In genomic region chr17:38705803-38706624, GRCh38 we compare ENCODE assay signal across 8 cellular contexts. TPM values are rescaled to one million over a fixed set of nuclear protein-coding genes. Genes with fewer than 3 reads are reported as not detected.
DNase-seq lines count a peak whose midpoint lies in the region; ATAC-seq and TF ChIP-seq lines count a peak whose summit lies in the region.

No MANE protein-coding gene starts in this region.

- H3K36me3 ChIP-seq in kidney epithelial cell (ENCODE audit: control insufficient read depth, insufficient read depth, low read length): peaks cover 4% of the 10 kb centered on the region

- H3K27me3 ChIP-seq in HL-60 (ENCODE audit: insufficient read depth, poor library complexity, severe bottlenecking) (no peaks in the 10 kb centered on the region), kidney epithelial cell (ENCODE audit: control insufficient read depth, insufficient read depth, low read length) (no peaks in the 10 kb centered on the region)

- DNase-seq in AG08396 (ENCODE audit: low spot score): peak; percentile 45
- no peak for DNase-seq in HL-60 (ENCODE audit: low read depth in 1 of 2, low spot score in 1 of 2)
- DNase-seq in central memory CD4-positive, alpha-beta T cell: peak; percentile 7
- no peak for DNase-seq in kidney epithelial cell (ENCODE audit: low read depth)
- peak; percentile 57 to 58 for DNase-seq in stimulated activated CD4-positive, alpha-beta T cell treated with anti-CD3 and anti-CD28 coated beads, Interleukin-4, amount 100 ng/mL, for 4 hours

- H3K27ac ChIP-seq in HL-60 (replicated peaks): peak overlapping the region; percentile 47

- ATAC-seq in SK-N-SH treated with all-trans-retinoic acid at 6 μM for 48 hours (peak; percentile 20), HG03439 (IDR thresholded peaks at IDR 0.05; ENCODE audit: unreplicated experiment) (no peak), GM19328 (IDR thresholded peaks at IDR 0.05; ENCODE audit: unreplicated experiment) (no peak)

- H3K4me3 ChIP-seq in HL-60 (replicated peaks; ENCODE audit: insufficient read depth, low read length): peak overlapping the region; percentile 48
- H3K4me3 ChIP-seq in kidney epithelial cell (ENCODE audit: low read depth, low read length): peak overlapping the region; percentile 45

- TF ChIP-seq CTCF in HL-60 (IDR thresholded peaks at IDR 0.05; ENCODE audit: insufficient read depth, low read length): no peak
- TF ChIP-seq CTCF in kidney epithelial cell (IDR thresholded peaks at IDR 0.05; ENCODE audit: insufficient read depth, low read length, poor library complexity, severe bottlenecking): no peak

TF ChIP-seq in SK-N-SH treated with all-trans-retinoic acid at 6 μM for 48 hours, 23 proteins besides CTCF, POLR2A, EP300 and RAD21:
- TF ChIP-seq ZNF70 (CRISPR knock-in tag; IDR thresholded peaks at IDR 0.05) (no peak), OSR1 (CRISPR knock-in tag; IDR thresholded peaks at IDR 0.05) (no peak), GLIS3 (CRISPR knock-in tag; IDR thresholded peaks at IDR 0.05) (no peak), ZNF8 (CRISPR knock-in tag; IDR thresholded peaks at IDR 0.05) (no peak), ISL1 (CRISPR knock-in tag; IDR thresholded peaks at IDR 0.05) (no peak), ZC3H10 (CRISPR knock-in tag; IDR thresholded peaks at IDR 0.05) (no peak), ARNTL (CRISPR knock-in tag; IDR thresholded peaks at IDR 0.05; ENCODE audit: borderline replicate concordance, low read depth) (no peak), TOX (CRISPR knock-in tag; IDR thresholded peaks at IDR 0.05; ENCODE audit: borderline replicate concordance) (no peak), CSRNP3 (CRISPR knock-in tag; IDR thresholded peaks at IDR 0.05) (no peak), TCF4 (CRISPR knock-in tag; IDR thresholded peaks at IDR 0.05; ENCODE audit: borderline replicate concordance) (no peak), PPARA (CRISPR knock-in tag; IDR thresholded peaks at IDR 0.05; ENCODE audit: borderline replicate concordance) (no peak), TSHZ2 (CRISPR knock-in tag; IDR thresholded peaks at IDR 0.05) (no peak), ZNF565 (CRISPR knock-in tag; conservative IDR thresholded peaks at IDR 0.05; ENCODE audit: low read depth) (no peak), SNAI2 (CRISPR knock-in tag; IDR thresholded peaks at IDR 0.05) (no peak), ZFP3 (CRISPR knock-in tag; IDR thresholded peaks at IDR 0.05) (no peak), CSDC2 (CRISPR knock-in tag; IDR thresholded peaks at IDR 0.05) (no peak), RARB (CRISPR knock-in tag; IDR thresholded peaks at IDR 0.05) (no peak), BACH2 (CRISPR knock-in tag; IDR thresholded peaks at IDR 0.05; ENCODE audit: borderline replicate concordance) (no peak)

RNA-seq across cellular contexts. Expression of gene MLLT6, which starts 0.9 kb away (rescaled TPM):
- total RNA-seq in kidney epithelial cell: 42.7 and 46.7 TPM in 2 replicates

RNA-seq across cellular contexts. Expression of gene CISD3, which starts 24.1 kb away (rescaled TPM):
- 3.4 and 4.1 TPM in 2 replicates for total RNA-seq in kidney epithelial cell

RNA-seq across cellular contexts. Expression of gene EPOP, which starts 31.3 kb away (rescaled TPM):
- 6.2 and 6.4 TPM in 2 replicates for total RNA-seq in kidney epithelial cell

RNA-seq across cellular contexts. Expression of gene PCGF2, which starts 42.1 kb away (rescaled TPM):
- 20.8 and 25.1 TPM in 2 replicates for total RNA-seq in kidney epithelial cell

RNA-seq across cellular contexts. Expression of gene PSMB3, which starts 46.5 kb away (rescaled TPM):
- 166 TPM in 2 replicates for total RNA-seq in kidney epithelial cell

Comparison
In these comparisons a context has a peak if more than half of its experiments do, and no peak if none do; other contexts are left out.
1. DNase-seq: peak in AG08396 (single experiment), central memory CD4-positive, alpha-beta T cell (single experiment) and stimulated activated CD4-positive, alpha-beta T cell treated with anti-CD3 and anti-CD28 coated beads, Interleukin-4, amount 100 ng/mL, for 4 hours (2 of 2); none in HL-60 (0 of 2) and kidney epithelial cell (single experiment).